ENCODE assay signal across 8 cellular contexts in genomic region chr6:132354517-132355167, GRCh38. TPM values are rescaled to one million over a fixed set of nuclear protein-coding genes. Genes with fewer than 3 reads are reported as not detected.
DNase-seq lines count a peak whose midpoint lies in the region; ATAC-seq, FAIRE-seq and TF ChIP-seq lines count a peak whose summit lies in the region.

No MANE protein-coding gene starts in this region.

- ATAC-seq in activated T-cell treated with anti-CD3 and anti-CD28 coated beads, Interleukin-2, amount 50 U/mL, for 4 hours, result peak; percentile 32 to 37

- DNase-seq in GM18507 (ENCODE audit: extremely low spot score, insufficient read length, low read depth) (no peak), NCI-H2196 treated with DMSO at 0.1 percent for 48 hours (lab: John Stamatoyannopoulos, UW; ENCODE audit: unreplicated experiment) (no peak), H54 (ENCODE audit: insufficient read length, low spot score) (no peak), NCI-H446 treated with DMSO at 0.1 percent for 48 hours (lab: John Stamatoyannopoulos, UW) (no peak), HTR-8/SVneo (ENCODE audit: insufficient read length, low spot score) (no peak)
- DNase-seq in activated T-cell treated with anti-CD3 and anti-CD28 coated beads, Interleukin-2, amount 50 U/mL, for 4 hours, result peak; percentile 7
- DNase-seq in stimulated activated CD4-positive, alpha-beta T cell treated with anti-CD3 and anti-CD28 coated beads, Interleukin-12 subunit alpha, Interleukin-12 subunit beta, amount 100 ng/mL, for 48 hours (ENCODE audit: low read depth in 2 of 3, low spot score in 1 of 3), result peak in 2 of 3 donors; percentile 5 to 14

- no peaks in the 10 kb centered on the region for H3K9me3 ChIP-seq in Loucy (ENCODE audit: insufficient read depth, low read depth, low read length)

- H3K27me3 Mint-ChIP-seq in activated T-cell treated with anti-CD3 and anti-CD28 coated beads, Interleukin-2, amount 50 U/mL, for 4 hours (ENCODE audit: low read depth), result no peaks in the 10 kb centered on the region

- no peaks in the 10 kb centered on the region for H4K20me1 ChIP-seq in Loucy (ENCODE audit: insufficient read depth, low read length, poor library complexity, severe bottlenecking)

- no peaks in the 10 kb centered on the region for H3K9me2 ChIP-seq in Loucy (replicated peaks; ENCODE audit: low read depth, low read length)

- TF ChIP-seq POLR2A in H54 (IDR thresholded peaks at IDR 0.05; ENCODE audit: low read depth, low read length), result no peak

- peak; percentile 15 for FAIRE-seq in GM18507 (lab: Jason Lieb, UNC)
- FAIRE-seq in H54 (lab: Jason Lieb, UNC), result no peak
- FAIRE-seq in HTR-8/SVneo (lab: Jason Lieb, UNC), result no peak

- peaks cover 24% of the 10 kb centered on the region for H3K4me1 Mint-ChIP-seq in activated T-cell treated with anti-CD3 and anti-CD28 coated beads, Interleukin-2, amount 50 U/mL, for 4 hours (ENCODE audit: low read depth)

- H3K4me1 ChIP-seq in Loucy (ENCODE audit: insufficient read depth, low read length, poor library complexity, severe bottlenecking), result peaks cover 13% of the 10 kb centered on the region

- H3K4me3 ChIP-seq in Loucy (ENCODE audit: low read length, poor library complexity, severe bottlenecking), result no peak overlapping the region

- no peaks in the 10 kb centered on the region for H3K27me3 ChIP-seq in Loucy (ENCODE audit: insufficient read depth, low read length, poor library complexity, severe bottlenecking)

- H3K36me3 Mint-ChIP-seq in activated T-cell treated with anti-CD3 and anti-CD28 coated beads, Interleukin-2, amount 50 U/mL, for 4 hours (ENCODE audit: insufficient read depth), result no peaks in the 10 kb centered on the region

- no peaks in the 10 kb centered on the region for H3K36me3 ChIP-seq in Loucy (ENCODE audit: insufficient read depth, low read length)

- peak overlapping the region; percentile 29 for H3K4me2 ChIP-seq in Loucy (ENCODE audit: low read depth, low read length, poor library complexity, severe bottlenecking)

- H3K9me3 Mint-ChIP-seq in activated T-cell treated with anti-CD3 and anti-CD28 coated beads, Interleukin-2, amount 50 U/mL, for 4 hours, result no peaks in the 10 kb centered on the region

- peak overlapping the region; percentile 53; the same call in 1 of the 2 replicates for H2AFZ ChIP-seq in Loucy (ENCODE audit: low read length)

- H3F3A ChIP-seq in Loucy (ENCODE audit: low read depth), result no peaks in the 10 kb centered on the region

- no peak overlapping the region for H3K4me3 Mint-ChIP-seq in activated T-cell treated with anti-CD3 and anti-CD28 coated beads, Interleukin-2, amount 50 U/mL, for 4 hours

- H3K9ac ChIP-seq in Loucy (ENCODE audit: low read depth, low read length, poor library complexity, severe bottlenecking), result no peak overlapping the region

- no peak for TF ChIP-seq CTCF in Loucy (conservative IDR thresholded peaks at IDR 0.05; ENCODE audit: low read length)

- H3K79me2 ChIP-seq in Loucy (ENCODE audit: insufficient read depth, low read length), result no peaks in the 10 kb centered on the region

RNA-seq across cellular contexts. Expression of gene MOXD1, which starts 46.6 kb away (rescaled TPM):
- not detected for total RNA-seq in activated T-cell treated with anti-CD3 and anti-CD28 coated beads, Interleukin-2, amount 50 U/mL, for 4 hours

Comparison
In these comparisons a context has a peak if more than half of its experiments do, and no peak if none do; other contexts are left out.
1. DNase-seq: peak in activated T-cell treated with anti-CD3 and anti-CD28 coated beads, Interleukin-2, amount 50 U/mL, for 4 hours (single experiment) and stimulated activated CD4-positive, alpha-beta T cell treated with anti-CD3 and anti-CD28 coated beads, Interleukin-12 subunit alpha, Interleukin-12 subunit beta, amount 100 ng/mL, for 48 hours (2 of 3); none in GM18507 (single experiment), NCI-H2196 treated with DMSO at 0.1 percent for 48 hours (single experiment), H54 (single experiment), NCI-H446 treated with DMSO at 0.1 percent for 48 hours (single experiment) and HTR-8/SVneo (single experiment).